In genomic region chr4:52751349-52751911, GRCh38 we compare ENCODE assay signal across 1 cellular context.
A peak's percentile ranks its signal among the peaks of the same experiment; 100 is the strongest.
TF ChIP-seq lines count a peak whose summit lies in the region.

Gene ERVMER34-1 (minus strand): TSS chr4:52751425. CDS start chr4:52745520, 5,905 bp downstream.

TF ChIP-seq in WTC11, 78 proteins besides CTCF, POLR2A, EP300 and RAD21 (continued from another document):
- TF ChIP-seq, protein P1, sequence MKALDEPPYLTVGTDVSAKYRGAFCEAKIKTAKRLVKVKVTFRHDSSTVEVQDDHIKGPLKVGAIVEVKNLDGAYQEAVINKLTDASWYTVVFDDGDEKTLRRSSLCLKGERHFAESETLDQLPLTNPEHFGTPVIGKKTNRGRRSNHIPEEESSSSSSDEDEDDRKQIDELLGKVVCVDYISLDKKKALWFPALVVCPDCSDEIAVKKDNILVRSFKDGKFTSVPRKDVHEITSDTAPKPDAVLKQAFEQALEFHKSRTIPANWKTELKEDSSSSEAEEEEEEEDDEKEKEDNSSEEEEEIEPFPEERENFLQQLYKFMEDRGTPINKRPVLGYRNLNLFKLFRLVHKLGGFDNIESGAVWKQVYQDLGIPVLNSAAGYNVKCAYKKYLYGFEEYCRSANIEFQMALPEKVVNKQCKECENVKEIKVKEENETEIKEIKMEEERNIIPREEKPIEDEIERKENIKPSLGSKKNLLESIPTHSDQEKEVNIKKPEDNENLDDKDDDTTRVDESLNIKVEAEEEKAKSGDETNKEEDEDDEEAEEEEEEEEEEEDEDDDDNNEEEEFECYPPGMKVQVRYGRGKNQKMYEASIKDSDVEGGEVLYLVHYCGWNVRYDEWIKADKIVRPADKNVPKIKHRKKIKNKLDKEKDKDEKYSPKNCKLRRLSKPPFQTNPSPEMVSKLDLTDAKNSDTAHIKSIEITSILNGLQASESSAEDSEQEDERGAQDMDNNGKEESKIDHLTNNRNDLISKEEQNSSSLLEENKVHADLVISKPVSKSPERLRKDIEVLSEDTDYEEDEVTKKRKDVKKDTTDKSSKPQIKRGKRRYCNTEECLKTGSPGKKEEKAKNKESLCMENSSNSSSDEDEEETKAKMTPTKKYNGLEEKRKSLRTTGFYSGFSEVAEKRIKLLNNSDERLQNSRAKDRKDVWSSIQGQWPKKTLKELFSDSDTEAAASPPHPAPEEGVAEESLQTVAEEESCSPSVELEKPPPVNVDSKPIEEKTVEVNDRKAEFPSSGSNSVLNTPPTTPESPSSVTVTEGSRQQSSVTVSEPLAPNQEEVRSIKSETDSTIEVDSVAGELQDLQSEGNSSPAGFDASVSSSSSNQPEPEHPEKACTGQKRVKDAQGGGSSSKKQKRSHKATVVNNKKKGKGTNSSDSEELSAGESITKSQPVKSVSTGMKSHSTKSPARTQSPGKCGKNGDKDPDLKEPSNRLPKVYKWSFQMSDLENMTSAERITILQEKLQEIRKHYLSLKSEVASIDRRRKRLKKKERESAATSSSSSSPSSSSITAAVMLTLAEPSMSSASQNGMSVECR (CRISPR knock-in tag; IDR thresholded peaks at IDR 0.05; ENCODE audit: borderline replicate concordance), result peak; percentile 95
- TF ChIP-seq TEAD4 (CRISPR knock-in tag; IDR thresholded peaks at IDR 0.05) (peak; percentile 87; the same call in 1 of the 2 replicates), EMX1 (CRISPR knock-in tag; IDR thresholded peaks at IDR 0.05) (no peak), FOXP4 (CRISPR knock-in tag; IDR thresholded peaks at IDR 0.05) (peak; percentile 97), CBFB (CRISPR knock-in tag; IDR thresholded peaks at IDR 0.05; ENCODE audit: low read depth) (no peak), ZNF121 (CRISPR knock-in tag; IDR thresholded peaks at IDR 0.05) (peak; percentile 87), SMAD4 (CRISPR knock-in tag; IDR thresholded peaks at IDR 0.05) (no peak), FOXJ3 (CRISPR knock-in tag; IDR thresholded peaks at IDR 0.05; ENCODE audit: borderline replicate concordance) (no peak), PREB (CRISPR knock-in tag; IDR thresholded peaks at IDR 0.05; ENCODE audit: borderline replicate concordance) (no peak), E2F5 (CRISPR knock-in tag; IDR thresholded peaks at IDR 0.05) (peak; percentile 76; the same call in 1 of the 2 replicates), KAT7 (CRISPR knock-in tag; IDR thresholded peaks at IDR 0.05; ENCODE audit: borderline replicate concordance) (0 out of 2 replicates have a peak, but pooled peaks have one; percentile 53), ZSCAN18 (CRISPR knock-in tag; IDR thresholded peaks at IDR 0.05) (no peak), CREM (CRISPR knock-in tag; IDR thresholded peaks at IDR 0.05) (peak; percentile 63; the same call in 1 of the 2 replicates), GTF2I (CRISPR knock-in tag; conservative IDR thresholded peaks at IDR 0.05) (no peak), NR3C1 (CRISPR knock-in tag; conservative IDR thresholded peaks at IDR 0.05; ENCODE audit: low read depth) (no peak), SMAD3 (CRISPR knock-in tag; IDR thresholded peaks at IDR 0.05; ENCODE audit: borderline replicate concordance) (peak; percentile 96), RORB (CRISPR knock-in tag; IDR thresholded peaks at IDR 0.05) (no peak), ZNF232 (CRISPR knock-in tag; IDR thresholded peaks at IDR 0.05) (peak; percentile 96), OVOL2 (CRISPR knock-in tag; IDR thresholded peaks at IDR 0.05; ENCODE audit: borderline replicate concordance) (no peak), HMGA2 (CRISPR knock-in tag; IDR thresholded peaks at IDR 0.05) (no peak), ZNF423 (CRISPR knock-in tag; IDR thresholded peaks at IDR 0.05) (no peak), PRDM15 (CRISPR knock-in tag; IDR thresholded peaks at IDR 0.05) (peak; percentile 49), MYBL2 (CRISPR knock-in tag; IDR thresholded peaks at IDR 0.05) (peak; percentile 96), TEAD1 (CRISPR knock-in tag; IDR thresholded peaks at IDR 0.05) (peak; percentile 59; the same call in 1 of the 2 replicates)
- TF ChIP-seq, protein P2, sequence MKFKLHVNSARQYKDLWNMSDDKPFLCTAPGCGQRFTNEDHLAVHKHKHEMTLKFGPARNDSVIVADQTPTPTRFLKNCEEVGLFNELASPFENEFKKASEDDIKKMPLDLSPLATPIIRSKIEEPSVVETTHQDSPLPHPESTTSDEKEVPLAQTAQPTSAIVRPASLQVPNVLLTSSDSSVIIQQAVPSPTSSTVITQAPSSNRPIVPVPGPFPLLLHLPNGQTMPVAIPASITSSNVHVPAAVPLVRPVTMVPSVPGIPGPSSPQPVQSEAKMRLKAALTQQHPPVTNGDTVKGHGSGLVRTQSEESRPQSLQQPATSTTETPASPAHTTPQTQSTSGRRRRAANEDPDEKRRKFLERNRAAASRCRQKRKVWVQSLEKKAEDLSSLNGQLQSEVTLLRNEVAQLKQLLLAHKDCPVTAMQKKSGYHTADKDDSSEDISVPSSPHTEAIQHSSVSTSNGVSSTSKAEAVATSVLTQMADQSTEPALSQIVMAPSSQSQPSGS (CRISPR knock-in tag; IDR thresholded peaks at IDR 0.05; ENCODE audit: borderline replicate concordance, low read depth), result peak; percentile 79; the same call in 1 of the 2 replicates
- TF ChIP-seq, protein P3, sequence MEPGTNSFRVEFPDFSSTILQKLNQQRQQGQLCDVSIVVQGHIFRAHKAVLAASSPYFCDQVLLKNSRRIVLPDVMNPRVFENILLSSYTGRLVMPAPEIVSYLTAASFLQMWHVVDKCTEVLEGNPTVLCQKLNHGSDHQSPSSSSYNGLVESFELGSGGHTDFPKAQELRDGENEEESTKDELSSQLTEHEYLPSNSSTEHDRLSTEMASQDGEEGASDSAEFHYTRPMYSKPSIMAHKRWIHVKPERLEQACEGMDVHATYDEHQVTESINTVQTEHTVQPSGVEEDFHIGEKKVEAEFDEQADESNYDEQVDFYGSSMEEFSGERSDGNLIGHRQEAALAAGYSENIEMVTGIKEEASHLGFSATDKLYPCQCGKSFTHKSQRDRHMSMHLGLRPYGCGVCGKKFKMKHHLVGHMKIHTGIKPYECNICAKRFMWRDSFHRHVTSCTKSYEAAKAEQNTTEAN (CRISPR knock-in tag; IDR thresholded peaks at IDR 0.05), result peak; percentile 94; the same call in 1 of the 2 replicates
- TF ChIP-seq, protein P4, sequence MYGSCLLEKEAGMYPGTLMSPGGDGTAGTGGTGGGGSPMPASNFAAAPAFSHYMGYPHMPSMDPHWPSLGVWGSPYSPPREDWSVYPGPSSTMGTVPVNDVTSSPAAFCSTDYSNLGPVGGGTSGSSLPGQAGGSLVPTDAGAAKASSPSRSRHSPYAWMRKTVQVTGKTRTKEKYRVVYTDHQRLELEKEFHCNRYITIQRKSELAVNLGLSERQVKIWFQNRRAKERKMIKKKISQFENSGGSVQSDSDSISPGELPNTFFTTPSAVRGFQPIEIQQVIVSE (CRISPR knock-in tag; IDR thresholded peaks at IDR 0.05; ENCODE audit: borderline replicate concordance), result no peak
- TF ChIP-seq, protein P5, sequence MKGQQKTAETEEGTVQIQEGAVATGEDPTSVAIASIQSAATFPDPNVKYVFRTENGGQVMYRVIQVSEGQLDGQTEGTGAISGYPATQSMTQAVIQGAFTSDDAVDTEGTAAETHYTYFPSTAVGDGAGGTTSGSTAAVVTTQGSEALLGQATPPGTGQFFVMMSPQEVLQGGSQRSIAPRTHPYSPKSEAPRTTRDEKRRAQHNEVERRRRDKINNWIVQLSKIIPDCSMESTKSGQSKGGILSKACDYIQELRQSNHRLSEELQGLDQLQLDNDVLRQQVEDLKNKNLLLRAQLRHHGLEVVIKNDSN (CRISPR knock-in tag; IDR thresholded peaks at IDR 0.05), result peak; percentile 68; the same call in 1 of the 2 replicates
